22 cellular contexts compared by ENCODE assay signal in the genomic region with DNA sequence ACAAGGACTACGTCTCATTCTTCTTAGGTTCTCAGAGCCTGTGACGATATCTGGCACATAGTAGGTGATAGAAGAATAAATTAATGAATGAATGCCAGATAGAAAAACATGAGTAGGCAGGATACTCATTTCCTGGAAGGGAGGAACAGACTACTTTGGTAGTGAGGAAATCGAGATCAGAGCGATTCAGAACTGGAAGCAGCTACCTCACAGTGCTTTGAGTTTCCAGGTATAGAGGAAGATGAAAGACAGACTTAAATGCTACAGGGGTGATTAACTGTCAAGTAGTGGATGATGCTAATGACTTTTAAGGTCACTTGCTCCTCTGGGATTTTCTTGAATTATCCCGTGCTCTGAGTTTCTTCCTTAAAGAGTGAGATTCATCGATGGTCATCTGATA.
DNase-seq lines count a peak whose midpoint lies in the region; ATAC-seq lines count a peak whose summit lies in the region.
"Had no signal": no experiment of that assay in that cellular context is flagged by ENCODE, and none has a peak within 500 bp of the region (broad histone marks: within the 10 kb centered on the region; RNA-seq: fewer than 3 reads in every experiment).

No MANE protein-coding gene starts in this region.

- no peaks in the 10 kb centered on the region for H3K27me3 Mint-ChIP-seq in activated T-cell treated with anti-CD3 and anti-CD28 coated beads, Interleukin-2, amount 50 U/mL, for 24 hours
- no peaks in the 10 kb centered on the region for H3K27me3 Mint-ChIP-seq in stimulated activated naive CD8-positive, alpha-beta T cell treated with anti-CD3 and anti-CD28 coated beads, Interleukin-15, amount 100 ng/mL, for 72 hours
- H3K27me3 Mint-ChIP-seq in activated CD8-positive, alpha-beta T cell treated with anti-CD3 and anti-CD28 coated beads, Interleukin-2, amount 10 ng/mL, durations not matched to agents 7 days and 5 days (ENCODE audit: low read depth), result no peaks in the 10 kb centered on the region
- no peaks in the 10 kb centered on the region for H3K27me3 Mint-ChIP-seq in naive thymus-derived CD8-positive, alpha-beta T cell
- no peaks in the 10 kb centered on the region for H3K27me3 Mint-ChIP-seq in T-helper 2 cell treated with Interferon-gamma antibody and Interleukin-4, amounts not matched to agents 5 μg/mL and 100 μg/mL, for 36 hours (ENCODE audit: low read depth)
- H3K27me3 Mint-ChIP-seq: CD4-positive, alpha-beta memory T cell had no signal

- ATAC-seq in stimulated activated naive CD8-positive, alpha-beta T cell treated with anti-CD3 and anti-CD28 coated beads, Interleukin-15, amount 100 ng/mL, for 72 hours, result peak; percentile 80
- no peak for ATAC-seq in stimulated activated naive CD8-positive, alpha-beta T cell treated with anti-CD3 and anti-CD28 coated beads, Interleukin-15, Interleukin-2, amounts not matched to agents 100 U/mL and 50 U/mL, for 24 hours
- no peak for ATAC-seq in activated CD8-positive, alpha-beta T cell treated with anti-CD3 and anti-CD28 coated beads, Interleukin-2, amount 10 ng/mL, durations not matched to agents 7 days and 5 days
- peak in 1 of 2 donors; percentile 69 for ATAC-seq in naive thymus-derived CD8-positive, alpha-beta T cell
- ATAC-seq: GM23338, K562, Right ventricle myocardium inferior had no signal

- POLR2A ChIA-PET in activated CD8-positive, alpha-beta T cell treated with anti-CD3 and anti-CD28 coated beads, Interleukin-2, amount 10 ng/mL, durations not matched to agents 7 days and 5 days (lab: Charles Lee), result no interaction called here
- POLR2A ChIA-PET in naive thymus-derived CD8-positive, alpha-beta T cell (lab: Charles Lee), result interaction anchor here (1.1 to 3.2 kb wide), 2 partner anchors 9 to 17 kb away, joined by 3 to 16 read pairs; no protein-coding TSS in a partner anchor

- H3K27ac Mint-ChIP-seq in activated T-cell treated with anti-CD3 and anti-CD28 coated beads, Interleukin-2, amount 50 U/mL, for 24 hours, result peak overlapping the region; percentile 30
- peak overlapping the region in 1 of 2 donors; percentile 73 for H3K27ac Mint-ChIP-seq in stimulated activated naive CD8-positive, alpha-beta T cell treated with anti-CD3 and anti-CD28 coated beads, Interleukin-15, amount 100 ng/mL, for 72 hours
- peak overlapping the region; percentile 35 for H3K27ac Mint-ChIP-seq in activated CD8-positive, alpha-beta T cell treated with anti-CD3 and anti-CD28 coated beads, Interleukin-2, amount 10 ng/mL, durations not matched to agents 7 days and 5 days
- peak overlapping the region in 7 of 10 donors; percentile 5 to 90 (median 70) for H3K27ac Mint-ChIP-seq in naive thymus-derived CD8-positive, alpha-beta T cell
- no peak overlapping the region for H3K27ac Mint-ChIP-seq in T-helper 2 cell treated with Interferon-gamma antibody and Interleukin-4, amounts not matched to agents 5 μg/mL and 100 μg/mL, for 36 hours
- H3K27ac Mint-ChIP-seq: GM23338, H9 had no signal

- CTCF ChIA-PET in activated CD8-positive, alpha-beta T cell treated with anti-CD3 and anti-CD28 coated beads, Interleukin-2, amount 10 ng/mL, durations not matched to agents 7 days and 5 days (lab: Charles Lee), result interaction anchor here (3.5 kb wide), 1 partner anchor 9 kb away, joined by 17 read pairs; no protein-coding TSS in a partner anchor

- H3K36me3 Mint-ChIP-seq in activated T-cell treated with anti-CD3 and anti-CD28 coated beads, Interleukin-2, amount 50 U/mL, for 24 hours (ENCODE audit: low read depth), result no peaks in the 10 kb centered on the region
- peaks cover 27% of the 10 kb centered on the region for H3K36me3 Mint-ChIP-seq in activated CD8-positive, alpha-beta T cell treated with anti-CD3 and anti-CD28 coated beads, Interleukin-2, amount 10 ng/mL, durations not matched to agents 7 days and 5 days (ENCODE audit: low read depth)
- peaks cover 0 to 10% (median 0%) of the 10 kb centered on the region in 3 donors for H3K36me3 Mint-ChIP-seq in naive thymus-derived CD8-positive, alpha-beta T cell
- H3K36me3 Mint-ChIP-seq in T-helper 2 cell treated with Interferon-gamma antibody and Interleukin-4, amounts not matched to agents 5 μg/mL and 100 μg/mL, for 36 hours (ENCODE audit: low read depth), result peaks cover 38% of the 10 kb centered on the region

- H3K4me3 Mint-ChIP-seq in activated T-cell treated with anti-CD3 and anti-CD28 coated beads, Interleukin-2, amount 50 U/mL, for 24 hours, result no peak overlapping the region
- H3K4me3 Mint-ChIP-seq in stimulated activated naive CD8-positive, alpha-beta T cell treated with anti-CD3 and anti-CD28 coated beads, Interleukin-15, amount 100 ng/mL, for 72 hours, result peak overlapping the region in 1 of 2 donors; percentile 57
- H3K4me3 Mint-ChIP-seq in activated CD8-positive, alpha-beta T cell treated with anti-CD3 and anti-CD28 coated beads, Interleukin-2, amount 10 ng/mL, durations not matched to agents 7 days and 5 days, result no peak overlapping the region
- H3K4me3 Mint-ChIP-seq in naive thymus-derived CD8-positive, alpha-beta T cell, result peak overlapping the region in 9 of 10 donors; percentile 7 to 67 (median 41)
- H3K4me3 Mint-ChIP-seq in T-helper 2 cell treated with Interferon-gamma antibody and Interleukin-4, amounts not matched to agents 5 μg/mL and 100 μg/mL, for 36 hours, result no peak overlapping the region
- H3K4me3 Mint-ChIP-seq: GM23338, H9 had no signal

- no peaks in the 10 kb centered on the region for H3K9me3 Mint-ChIP-seq in activated T-cell treated with anti-CD3 and anti-CD28 coated beads, Interleukin-2, amount 50 U/mL, for 24 hours
- peaks cover 7% of the 10 kb centered on the region in 2 donors for H3K9me3 Mint-ChIP-seq in stimulated activated naive CD8-positive, alpha-beta T cell treated with anti-CD3 and anti-CD28 coated beads, Interleukin-15, amount 100 ng/mL, for 72 hours
- no peaks in the 10 kb centered on the region for H3K9me3 Mint-ChIP-seq in activated CD8-positive, alpha-beta T cell treated with anti-CD3 and anti-CD28 coated beads, Interleukin-2, amount 10 ng/mL, durations not matched to agents 7 days and 5 days (ENCODE audit: insufficient read depth)
- H3K9me3 Mint-ChIP-seq in naive thymus-derived CD8-positive, alpha-beta T cell, result no peaks in the 10 kb centered on the region
- peaks cover 4% of the 10 kb centered on the region for H3K9me3 Mint-ChIP-seq in T-helper 2 cell treated with Interferon-gamma antibody and Interleukin-4, amounts not matched to agents 5 μg/mL and 100 μg/mL, for 36 hours
- H3K9me3 Mint-ChIP-seq: GM23338, H9 had no signal

- no peak for DNase-seq in activated T-cell treated with anti-CD3 and anti-CD28 coated beads, Interleukin-2, amount 50 U/mL, for 24 hours
- no peak for DNase-seq in activated T-cell treated with anti-CD3 and anti-CD28 coated beads, Interleukin-2, amount 50 U/mL, for 1 hour
- no peak for DNase-seq in stimulated activated naive CD8-positive, alpha-beta T cell treated with anti-CD3 and anti-CD28 coated beads, Interleukin-15, amount 100 ng/mL, for 72 hours
- no peak for DNase-seq in stimulated activated naive CD8-positive, alpha-beta T cell treated with anti-CD3 and anti-CD28 coated beads, Interleukin-15, Interleukin-2, amounts not matched to agents 100 U/mL and 50 U/mL, for 24 hours
- no peak for DNase-seq in activated CD8-positive, alpha-beta T cell treated with anti-CD3 and anti-CD28 coated beads, Interleukin-2, amount 10 ng/mL, durations not matched to agents 7 days and 5 days
- no peak for DNase-seq in naive thymus-derived CD8-positive, alpha-beta T cell
- no peak for DNase-seq in T-helper 2 cell treated with Interferon-gamma antibody and Interleukin-4, amounts not matched to agents 5 μg/mL and 100 μg/mL, for 36 hours (ENCODE audit: low spot score)
- no peak for DNase-seq in kidney glomerular epithelial cell (lab: John Stamatoyannopoulos, UW)
- DNase-seq: Caco-2; CD4-positive, alpha-beta memory T cell; H9; Kasumi-1; MV-4-11; NCI-H1105 treated with DMSO at 0.1 percent for 48 hours; NCI-H1930; NCI-H2107; NCI-H524 treated with DMSO at 0.1 percent for 48 hours; PC-9; SJCRH30 had no signal

- peaks cover 48% of the 10 kb centered on the region for H3K4me1 Mint-ChIP-seq in activated T-cell treated with anti-CD3 and anti-CD28 coated beads, Interleukin-2, amount 50 U/mL, for 24 hours (ENCODE audit: low read depth)
- H3K4me1 Mint-ChIP-seq in stimulated activated naive CD8-positive, alpha-beta T cell treated with anti-CD3 and anti-CD28 coated beads, Interleukin-15, amount 100 ng/mL, for 72 hours, result peaks cover 58% of the 10 kb centered on the region
- H3K4me1 Mint-ChIP-seq in activated CD8-positive, alpha-beta T cell treated with anti-CD3 and anti-CD28 coated beads, Interleukin-2, amount 10 ng/mL, durations not matched to agents 7 days and 5 days (ENCODE audit: low read depth), result peaks cover 37% of the 10 kb centered on the region
- H3K4me1 Mint-ChIP-seq in naive thymus-derived CD8-positive, alpha-beta T cell, result peaks cover 26 to 60% (median 50%) of the 10 kb centered on the region in 4 donors
- peaks cover 38% of the 10 kb centered on the region for H3K4me1 Mint-ChIP-seq in T-helper 2 cell treated with Interferon-gamma antibody and Interleukin-4, amounts not matched to agents 5 μg/mL and 100 μg/mL, for 36 hours (ENCODE audit: low read depth)

Comparison
In these comparisons a context has a peak if more than half of its experiments do, and no peak if none do; other contexts are left out.
1. H3K4me3 Mint-ChIP-seq: peak in naive thymus-derived CD8-positive, alpha-beta T cell (9 of 10); none in activated T-cell treated with anti-CD3 and anti-CD28 coated beads, Interleukin-2, amount 50 U/mL, for 24 hours (single experiment), activated CD8-positive, alpha-beta T cell treated with anti-CD3 and anti-CD28 coated beads, Interleukin-2, amount 10 ng/mL, durations not matched to agents 7 days and 5 days (single experiment) and T-helper 2 cell treated with Interferon-gamma antibody and Interleukin-4, amounts not matched to agents 5 μg/mL and 100 μg/mL, for 36 hours (single experiment).